15 cellular contexts compared by ENCODE assay signal in genomic region chr1:58585591-58586151, GRCh38. TPM values are rescaled to one million over a fixed set of nuclear protein-coding genes. Genes with fewer than 3 reads are reported as not detected.
DNase-seq lines count a peak whose midpoint lies in the region; ATAC-seq and TF ChIP-seq lines count a peak whose summit lies in the region.
"Had no signal": no experiment of that assay in that cellular context is flagged by ENCODE, and none has a peak within 500 bp of the region (broad histone marks: within the 10 kb centered on the region; RNA-seq: fewer than 3 reads in every experiment).

No MANE protein-coding gene starts in this region.

- no peaks in the 10 kb centered on the region for H4K20me1 ChIP-seq in MM.1S (ENCODE audit: insufficient read depth, low read length)

- peaks cover 5 to 6% of the 10 kb centered on the region in 2 donors for H3K4me1 ChIP-seq in breast epithelium
- H3K4me1 ChIP-seq in thyroid gland: peaks cover 11 to 24% of the 10 kb centered on the region in 2 donors
- H3K4me1 ChIP-seq in MM.1S (ENCODE audit: low read length): peaks cover 12% of the 10 kb centered on the region; the same call in 1 of the 2 replicates

- no peak overlapping the region for H3K27ac Mint-ChIP-seq in activated CD4-positive, alpha-beta memory T cell treated with anti-CD3 and anti-CD28 coated beads for 36 hours
- H3K27ac Mint-ChIP-seq: activated T-helper 2 cell treated with anti-CD3 and anti-CD28 coated beads, Interferon-gamma antibody, Interleukin-2, Interleukin-4, amounts not matched to agents 10 μg/mL and 5 μg/mL and 100 μg/mL, durations not matched to agents 14 hours and 24 hours and 36 hours; immature natural killer cell had no signal

- no peaks in the 10 kb centered on the region for H3K79me2 ChIP-seq in MM.1S (ENCODE audit: low read length)

- H3K4me3 Mint-ChIP-seq in activated CD4-positive, alpha-beta memory T cell treated with anti-CD3 and anti-CD28 coated beads for 36 hours: no peak overlapping the region
- H3K4me3 Mint-ChIP-seq: immature natural killer cell had no signal

- DNase-seq in HT1080 (ENCODE audit: low read depth): peak; percentile 58
- DNase-seq in breast epithelium (ENCODE audit: low spot score in 2 of 2): no peak
- DNase-seq in iris pigment epithelial cell (ENCODE audit: low read depth): peak; percentile 48
- DNase-seq in thyroid gland: peak; percentile 40 to 44
- DNase-seq in 8988T: no peak
- DNase-seq in activated CD4-positive, alpha-beta memory T cell treated with anti-CD3 and anti-CD28 coated beads for 36 hours: no peak
- no peak for DNase-seq in MM.1S
- DNase-seq: activated CD4-positive, alpha-beta T cell treated with anti-CD3 and anti-CD28 coated beads for 4 hours; brain microvascular endothelial cell; Caco-2; immature natural killer cell had no signal

- TF ChIP-seq POLR2A in breast epithelium (IDR thresholded peaks at IDR 0.05) (no peak), thyroid gland (IDR thresholded peaks at IDR 0.05) (no peak)

- H3K4me2 ChIP-seq in MM.1S (ENCODE audit: low read depth, low read length): no peak overlapping the region

- WGBS in thyroid gland, 2 donors: 62 to 69% methylated on average over 3 of the region's 3 CpGs

- no peaks in the 10 kb centered on the region for H3K9me3 Mint-ChIP-seq in activated CD4-positive, alpha-beta memory T cell treated with anti-CD3 and anti-CD28 coated beads for 36 hours
- H3K9me3 Mint-ChIP-seq: activated T-helper 2 cell treated with anti-CD3 and anti-CD28 coated beads, Interferon-gamma antibody, Interleukin-2, Interleukin-4, amounts not matched to agents 10 μg/mL and 5 μg/mL and 100 μg/mL, durations not matched to agents 14 hours and 24 hours and 36 hours had no signal

- no peak overlapping the region for H3K4me3 ChIP-seq in breast epithelium
- H3K4me3 ChIP-seq in thyroid gland (replicated peaks in 1 of 3): no peak overlapping the region
- H3K4me3 ChIP-seq in MM.1S (ENCODE audit: low read length): no peak overlapping the region

- peaks cover 45% of the 10 kb centered on the region for H3K27me3 Mint-ChIP-seq in activated CD4-positive, alpha-beta memory T cell treated with anti-CD3 and anti-CD28 coated beads for 36 hours

- H3K27me3 ChIP-seq in breast epithelium (no peaks in the 10 kb centered on the region), thyroid gland (no peaks in the 10 kb centered on the region), MM.1S (replicated peaks; ENCODE audit: insufficient read depth, low read length) (no peaks in the 10 kb centered on the region)
- H3K27me3 ChIP-seq: brain microvascular endothelial cell had no signal

- POLR2A ChIA-PET in activated CD4-positive, alpha-beta memory T cell treated with anti-CD3 and anti-CD28 coated beads for 36 hours (lab: Charles Lee): no interaction called here

- no peak overlapping the region for H3K9ac ChIP-seq in MM.1S (ENCODE audit: low read length)

- H3K9me3 ChIP-seq in breast epithelium (no peaks in the 10 kb centered on the region), thyroid gland (no peaks in the 10 kb centered on the region), MM.1S (replicated peaks; ENCODE audit: insufficient read depth, low read length) (no peaks in the 10 kb centered on the region)
- H3K9me3 ChIP-seq: Caco-2 had no signal

- CTCF ChIA-PET in activated CD4-positive, alpha-beta memory T cell treated with anti-CD3 and anti-CD28 coated beads for 36 hours (lab: Charles Lee): interaction anchor here (1.9 to 3.1 kb wide), 2 partner anchors 67 to 70 kb away, joined by 5 to 11 read pairs; no protein-coding TSS in a partner anchor

- TF ChIP-seq CTCF in breast epithelium (IDR thresholded peaks at IDR 0.05) (no peak), thyroid gland (IDR thresholded peaks at IDR 0.05) (no peak), MM.1S (IDR thresholded peaks at IDR 0.05; ENCODE audit: low read length) (no peak)

- H2AFZ ChIP-seq in MM.1S (ENCODE audit: low read length): no peak overlapping the region

- H3K27ac ChIP-seq in breast epithelium (peak overlapping the region; percentile 88 to 91), thyroid gland (no peak overlapping the region), MM.1S (ENCODE audit: low read length) (no peak overlapping the region)

- H3K36me3 Mint-ChIP-seq in activated CD4-positive, alpha-beta memory T cell treated with anti-CD3 and anti-CD28 coated beads for 36 hours: no peaks in the 10 kb centered on the region
- H3K36me3 Mint-ChIP-seq: immature natural killer cell had no signal

- peaks cover 16% of the 10 kb centered on the region for H3K4me1 Mint-ChIP-seq in activated CD4-positive, alpha-beta memory T cell treated with anti-CD3 and anti-CD28 coated beads for 36 hours (ENCODE audit: low read depth)
- H3K4me1 Mint-ChIP-seq: immature natural killer cell had no signal

- no peaks in the 10 kb centered on the region for H3F3A ChIP-seq in MM.1S (ENCODE audit: insufficient read depth, low read length)

- H3K36me3 ChIP-seq in breast epithelium (no peaks in the 10 kb centered on the region), thyroid gland (no peaks in the 10 kb centered on the region), MM.1S (replicated peaks; ENCODE audit: insufficient read depth, low read length) (no peaks in the 10 kb centered on the region)
- H3K36me3 ChIP-seq: brain microvascular endothelial cell had no signal

- H3K9me2 ChIP-seq in MM.1S (replicated peaks; ENCODE audit: insufficient read depth, low read length): no peaks in the 10 kb centered on the region

- ATAC-seq in HG03442 (IDR thresholded peaks at IDR 0.05; ENCODE audit: unreplicated experiment): no peak

- intact Hi-C loops in breast epithelium (cut with DNase I; ENCODE audit: low total_unique reads) (no loop called here), thyroid gland (cut with DNase I) (no loop called here)
- intact Hi-C loops in activated CD4-positive, alpha-beta memory T cell treated with anti-CD3 and anti-CD28 coated beads for 36 hours (cut with micrococcal nuclease): no loop called here

RNA-seq across cellular contexts. Expression of gene TACSTD2, which starts 8.6 kb away (rescaled TPM):
- not detected in 2 replicates for total RNA-seq in HT1080 (2014; rRNA removed; shearing (Covaris generic))
- polyA plus RNA-seq in HT1080 (2015; cell fraction: cytosol; rRNA removed): not detected in 2 replicates
- 0.08 and 0.60 TPM in 2 replicates for polyA plus RNA-seq in HT1080 (2015; cell fraction: nucleus; rRNA removed)
- total RNA-seq in breast epithelium (100 to 1,000 TPM in 2 of 3 donors, 1 to 10 TPM in 1; 1.1 to 335 (median 230) TPM), thyroid gland (10 to 100 TPM in 1 of 4 donors, 1 to 10 TPM in 3; 5.7 to 13.0 (median 8.9) TPM)
- total RNA-seq in activated CD4-positive, alpha-beta memory T cell treated with anti-CD3 and anti-CD28 coated beads for 36 hours: not detected
- total RNA-seq: OCI-LY7; T-helper 1 cell treated with Interleukin-12 subunit alpha and Interleukin-12 subunit beta and Interleukin-4 antibody, amounts not matched to agents 30 ng/mL and 1 ng/mL, for 36 hours had no signal
- polyA plus RNA-seq: immature natural killer cell had no signal

RNA-seq across cellular contexts. Expression of gene OMA1, which starts 39.1 kb away (rescaled TPM):
- total RNA-seq in HT1080 (2014; rRNA removed; shearing (Covaris generic)): 18.8 and 22.6 TPM in 2 replicates
- polyA plus RNA-seq in HT1080 (2015; cell fraction: cytosol; rRNA removed): 19.2 and 21.3 TPM in 2 replicates
- 48.0 and 69.4 TPM in 2 replicates for polyA plus RNA-seq in HT1080 (2015; cell fraction: nucleus; rRNA removed)
- total RNA-seq in breast epithelium: 10 to 100 TPM; 26.4 to 79.8 (median 48.2) TPM
- 10 to 100 TPM; 50.6 to 67.6 (median 58.5) TPM for total RNA-seq in thyroid gland
- 10 to 100 TPM; 12.0 to 13.0 TPM for total RNA-seq in activated CD4-positive, alpha-beta memory T cell treated with anti-CD3 and anti-CD28 coated beads for 36 hours

Comparison
In these comparisons a context has a peak if more than half of its experiments do, and no peak if none do; other contexts are left out.
1. DNase-seq: peak in HT1080 (single experiment), iris pigment epithelial cell (single experiment) and thyroid gland (2 of 2); none in breast epithelium (0 of 2), 8988T (single experiment), activated CD4-positive, alpha-beta memory T cell treated with anti-CD3 and anti-CD28 coated beads for 36 hours (single experiment) and MM.1S (single experiment).
2. H3K27ac ChIP-seq: peak in breast epithelium (2 of 2); none in thyroid gland (0 of 3) and MM.1S (single experiment).